ENCODE assay signal across 2 cellular contexts in the genomic region with DNA sequence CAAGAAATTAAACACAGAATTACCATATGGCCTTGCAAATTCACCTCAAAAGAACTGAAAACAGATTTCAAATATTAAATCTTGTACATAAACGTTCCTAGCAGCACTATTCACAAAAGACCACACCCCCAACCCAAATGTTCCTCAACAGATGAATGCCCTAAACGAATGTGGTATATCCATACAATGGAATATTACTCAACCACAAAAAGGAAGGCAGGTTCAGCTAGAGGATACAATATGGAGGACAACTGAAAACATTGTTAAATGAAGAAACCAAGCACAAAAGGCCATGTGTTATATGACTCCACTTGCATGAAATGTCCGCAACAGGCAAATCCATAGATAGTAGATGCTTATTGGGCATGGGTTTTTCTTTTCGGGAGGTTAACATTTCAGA.
TF ChIP-seq lines count a peak whose summit lies in the region.

No MANE protein-coding gene starts in this region.

TF ChIP-seq in HEK293, 187 proteins besides CTCF, POLR2A, EP300 and RAD21:
- TF ChIP-seq ZNF426 (tag by site-specific recombination; IDR thresholded peaks at IDR 0.05) (no peak), ZNF350 (tag by site-specific recombination; IDR thresholded peaks at IDR 0.05) (no peak), ZNF280D (tag by site-specific recombination; IDR thresholded peaks at IDR 0.05) (0 out of 2 replicates have a peak, but pooled peaks have one; percentile 31), ZNF19 (tag by site-specific recombination; IDR thresholded peaks at IDR 0.05; ENCODE audit: low read depth) (no peak), ZNF146 (tag by site-specific recombination; IDR thresholded peaks at IDR 0.05) (peak; percentile 90)

TF ChIP-seq in H1, 55 proteins besides CTCF, POLR2A, EP300 and RAD21:
- no peak for TF ChIP-seq TBP (IDR thresholded peaks at IDR 0.05; ENCODE audit: low read depth, low read length)
- TF ChIP-seq ZNF274 (IDR thresholded peaks at IDR 0.05; ENCODE audit: borderline replicate concordance, extremely low read depth, low read length) = no peak
- no peak for TF ChIP-seq MAX (IDR thresholded peaks at IDR 0.05)
- peak; percentile 87 for TF ChIP-seq KDM1A (IDR thresholded peaks at IDR 0.05; ENCODE audit: borderline replicate concordance, low read length)
- TF ChIP-seq TEAD4 (IDR thresholded peaks at IDR 0.05; ENCODE audit: low read depth, low read length) = no peak
- no peak for TF ChIP-seq SP4 (IDR thresholded peaks at IDR 0.05; ENCODE audit: low read length)
